In genomic region chr20:18288748-18289705, GRCh38 we compare ENCODE assay signal across 8 cellular contexts. TPM values are rescaled to one million over a fixed set of nuclear protein-coding genes. Genes with fewer than 3 reads are reported as not detected.
DNase-seq lines count a peak whose midpoint lies in the region; ATAC-seq, FAIRE-seq and TF ChIP-seq lines count a peak whose summit lies in the region.

No MANE protein-coding gene starts in this region.

- peak overlapping the region; percentile 77 for H3K4ac ChIP-seq in IMR-90 (ENCODE audit: low read depth, low read length)

- BruUV-seq in IMR-90 (replicated peaks; lab: Mats Ljungman, UMichigan) = TSS peak; percentile 22

- intact Hi-C loops in IMR-90 (cut with micrococcal nuclease) = no loop called here
- intact Hi-C loops in kidney (cut with DNase I) = no loop called here

- CTCF ChIA-PET in IMR-90 (lab: Yijun Ruan, JAX) = interaction anchor here (0.9 kb wide), 1 partner anchor 176 kb away, joined by 3 read pairs; no protein-coding TSS in a partner anchor

- dilution Hi-C loops in IMR-90 (cut with HindIII; ENCODE audit: low sequenced_read_pairs, unreplicated experiment) = no loop called here

- H3K56ac ChIP-seq in IMR-90 (ENCODE audit: extremely low read depth, insufficient read depth, low read length) = peak overlapping the region; percentile 60; the same call in 1 of the 2 replicates

- no peak overlapping the region for H2BK120ac ChIP-seq in IMR-90 (ENCODE audit: low read depth, low read length)

- FAIRE-seq in kidney (lab: Jason Lieb, UNC) = no peak

- peak overlapping the region; percentile 87 for H2AK9ac ChIP-seq in IMR-90 (replicated peaks; ENCODE audit: low read depth, low read length, poor library complexity)

- peak overlapping the region; percentile 54 for H4K91ac ChIP-seq in IMR-90 (ENCODE audit: insufficient read depth, low read depth, low read length)

- peak overlapping the region; percentile 61 for H3K23ac ChIP-seq in IMR-90 (ENCODE audit: low read depth, low read length)

- H3K9me1 ChIP-seq in IMR-90 (ENCODE audit: insufficient read depth, low read length) = peaks cover 11% of the 10 kb centered on the region; the same call in 1 of the 2 replicates

- POLR2A ChIA-PET in IMR-90 (lab: Charles Lee; ENCODE audit: unreplicated experiment) = no interaction called here

- H2AK5ac ChIP-seq in IMR-90 (ENCODE audit: low read depth, low read length) = peak overlapping the region; percentile 27; the same call in 1 of the 2 replicates

- in situ Hi-C loops in IMR-90 (cut with MboI; ENCODE audit: low sequenced_read_pairs) = no loop called here
- in situ Hi-C loops in astrocyte of the cerebellum (cut with HindIII; ENCODE audit: low sequenced_read_pairs) = no loop called here

- peak overlapping the region; percentile 85 for H4K5ac ChIP-seq in IMR-90 (ENCODE audit: low read depth, low read length)

- H2AFZ ChIP-seq in IMR-90 (replicated peaks; ENCODE audit: low read length, poor library complexity) = peak overlapping the region; percentile 98

- peak overlapping the region; percentile 98 for H3K9ac ChIP-seq in IMR-90 (ENCODE audit: low read depth, low read length)
- peak overlapping the region in 1 of 2 donors; percentile 92 for H3K9ac ChIP-seq in kidney (ENCODE audit: low read length in 2 of 2)

- H3K18ac ChIP-seq in IMR-90 (ENCODE audit: low read depth, low read length) = peak overlapping the region; percentile 43

- peak overlapping the region; percentile 73 to 89 for H4K8ac ChIP-seq in IMR-90 (ENCODE audit: low read depth in 2 of 2, low read length in 2 of 2)

- no peak overlapping the region for H2BK15ac ChIP-seq in IMR-90 (ENCODE audit: low read depth, low read length)

- H3K9me3 ChIP-seq in IMR-90 (ENCODE audit: control insufficient read depth, insufficient read depth, low read length) (peaks cover 9% of the 10 kb centered on the region), kidney (ENCODE audit: control insufficient read depth in 1 of 2, low read length in 2 of 2) (peaks cover 2 to 8% of the 10 kb centered on the region in 2 donors)

- peaks cover 8% of the 10 kb centered on the region; the same call in 1 of the 2 replicates for H4K20me1 ChIP-seq in IMR-90 (ENCODE audit: insufficient read depth, low read length)

- H3K27ac ChIP-seq in IMR-90 (ENCODE audit: insufficient read depth, low read length) (peak overlapping the region; percentile 80), kidney (ENCODE audit: low read depth in 2 of 2, low read length in 2 of 2) (peak overlapping the region in 1 of 2 donors; percentile 96), substantia nigra (ENCODE audit: low read depth, low read length, poor library complexity, severe bottlenecking) (peak overlapping the region; percentile 98)

- TF ChIP-seq RAD21 in IMR-90 (IDR thresholded peaks at IDR 0.05; ENCODE audit: low read length) = no peak

- H3K14ac ChIP-seq in IMR-90 (replicated peaks; ENCODE audit: low read depth, low read length) = peak overlapping the region; percentile 62

- no peak overlapping the region for H2BK20ac ChIP-seq in IMR-90 (ENCODE audit: low read depth, low read length)

- H3K4me2 ChIP-seq in IMR-90 (ENCODE audit: low read depth, low read length) = peak overlapping the region; percentile 90

- ATAC-seq in IMR-90 (ENCODE audit: low read depth) = peak; percentile 52
- no peak for ATAC-seq in GM18867 (IDR thresholded peaks at IDR 0.05; ENCODE audit: unreplicated experiment)

- WGBS in IMR-90 (ENCODE audit: extremely low coverage in 2 of 2, insufficient read length in 1 of 2), 2 experiments = 17% methylated on average over 6 of the region's 28 CpGs; no CpG with 5 or more reads in 1 of the 2 experiments

- TF ChIP-seq CTCF in IMR-90 (conservative IDR thresholded peaks at IDR 0.05; ENCODE audit: low read depth, low read length) = no peak
- TF ChIP-seq CTCF in astrocyte of the cerebellum (IDR thresholded peaks at IDR 0.05; ENCODE audit: low read depth, low read length, missing control alignments) = no peak
- TF ChIP-seq CTCF in kidney (IDR thresholded peaks at IDR 0.05; ENCODE audit: borderline replicate concordance, extremely low read depth, insufficient read depth) = no peak

- H3K4me3 ChIP-seq in IMR-90 (ENCODE audit: insufficient read depth, low read depth, low read length) (peak overlapping the region; percentile 80), astrocyte of the cerebellum (ENCODE audit: low read depth, low read length) (peak overlapping the region; percentile 95), kidney (ENCODE audit: low read length in 2 of 2) (peak overlapping the region; percentile 90 to 92)

- no peaks in the 10 kb centered on the region for H3K27me3 ChIP-seq in IMR-90 (ENCODE audit: control insufficient read depth, insufficient read depth, low read length)

- peaks cover 45 to 49% of the 10 kb centered on the region in 2 experiments for H3K79me1 ChIP-seq in IMR-90 (ENCODE audit: low read depth in 1 of 2, low read length in 2 of 2)

- H2BK5ac ChIP-seq in IMR-90 (ENCODE audit: low read depth, low read length, poor library complexity, severe bottlenecking) = peak overlapping the region; percentile 59

- DNase-seq in EL = peak; percentile 30
- DNase-seq in IMR-90 = peak; percentile 17
- DNase-seq in astrocyte of the cerebellum (ENCODE audit: low read depth) = no peak
- DNase-seq in kidney = no peak
- peak in 3 of 49 donors; percentile 26 to 63 (median 31) for DNase-seq in substantia nigra (lab: John Stamatoyannopoulos, UW)
- no peak for DNase-seq in HT-29 (ENCODE audit: low spot score)
- DNase-seq in NCI-H345 treated with DMSO at 0.1 percent for 48 hours (lab: John Stamatoyannopoulos, UW; ENCODE audit: unreplicated experiment) = no peak

- TF ChIP-seq POLR2A in IMR-90 (IDR thresholded peaks at IDR 0.05; ENCODE audit: low read depth, low read length) = no peak

- H3K36me3 ChIP-seq in IMR-90 (ENCODE audit: control insufficient read depth, insufficient read depth, low read length) = peaks cover 15% of the 10 kb centered on the region
- peaks cover 4 to 6% of the 10 kb centered on the region in 2 donors for H3K36me3 ChIP-seq in kidney (ENCODE audit: control insufficient read depth in 1 of 2, insufficient read depth in 2 of 2, low read length in 2 of 2)

- peaks cover 2% of the 10 kb centered on the region; the same call in 1 of the 2 replicates for H3K4me1 ChIP-seq in IMR-90 (ENCODE audit: control insufficient read depth, insufficient read depth, low read length)
- peaks cover 2 to 7% of the 10 kb centered on the region in 2 donors for H3K4me1 ChIP-seq in kidney (ENCODE audit: control insufficient read depth in 1 of 2, insufficient read depth in 1 of 2, low read depth in 1 of 2, low read length in 2 of 2)

TF ChIP-seq in IMR-90, 13 proteins besides CTCF, POLR2A, EP300 and RAD21:
- TF ChIP-seq ELK1 (IDR thresholded peaks at IDR 0.05; ENCODE audit: borderline replicate concordance, low read depth, low read length) (no peak), NFE2L2 (IDR thresholded peaks at IDR 0.05; ENCODE audit: low read depth, low read length) (no peak), CHD1 (IDR thresholded peaks at IDR 0.05; ENCODE audit: low read depth, low read length) (no peak), MXI1 (IDR thresholded peaks at IDR 0.05; ENCODE audit: borderline replicate concordance, low read depth, low read length) (no peak; the same call in 1 of the 2 replicates), BHLHE40 (IDR thresholded peaks at IDR 0.05; ENCODE audit: low read depth, low read length) (no peak), FOS (IDR thresholded peaks at IDR 0.05; ENCODE audit: low read depth, low read length) (no peak), MAZ (IDR thresholded peaks at IDR 0.05; ENCODE audit: borderline replicate concordance, low read depth, low read length) (no peak), RCOR1 (IDR thresholded peaks at IDR 0.05; ENCODE audit: insufficient replicate concordance, low read length) (no peak), MAFK (IDR thresholded peaks at IDR 0.05; ENCODE audit: low read depth, low read length) (no peak), USF2 (IDR thresholded peaks at IDR 0.05; ENCODE audit: low read depth, low read length) (no peak), RFX5 (IDR thresholded peaks at IDR 0.05; ENCODE audit: low read depth, low read length) (no peak), CEBPB (IDR thresholded peaks at IDR 0.05; ENCODE audit: low read depth, low read length) (no peak), SMC3 (IDR thresholded peaks at IDR 0.05; ENCODE audit: low read depth, low read length) (no peak)

RNA-seq across cellular contexts. Expression of gene ZNF133, which starts 0.7 kb away (rescaled TPM):
- 25.6 and 33.5 TPM in 2 replicates for total RNA-seq in IMR-90 (2012; rRNA removed)
- 17.2 and 18.3 TPM in 2 replicates for polyA plus RNA-seq in IMR-90 (2012; rRNA removed)
- 7.6 and 9.3 TPM in 2 replicates for polyA plus RNA-seq in IMR-90 (2012; cell fraction: cytosol; rRNA removed)
- polyA plus RNA-seq in IMR-90 (2012; cell fraction: nucleus; rRNA removed; ENCODE audit: low replicate concordance) = 60.3 and 87.5 TPM in 2 replicates
- total RNA-seq in kidney = 12.8 TPM
- 15.0 TPM for polyA plus RNA-seq in kidney (ENCODE audit: insufficient read depth, low read depth, low replicate concordance)
- total RNA-seq in HT-29 (2014; rRNA removed; shearing (Covaris generic)) = 9.9 and 11.3 TPM in 2 replicates

Comparison
In these comparisons a context has a peak if more than half of its experiments do, and no peak if none do; other contexts are left out.
1. DNase-seq: peak in EL (single experiment) and IMR-90 (single experiment); none in astrocyte of the cerebellum (single experiment), kidney (single experiment), HT-29 (single experiment) and NCI-H345 treated with DMSO at 0.1 percent for 48 hours (single experiment).
2. Peak in every context shown above with its lines, with median percentiles within 50 percentile points of each other: H3K4me3 ChIP-seq.